In the genomic region with DNA sequence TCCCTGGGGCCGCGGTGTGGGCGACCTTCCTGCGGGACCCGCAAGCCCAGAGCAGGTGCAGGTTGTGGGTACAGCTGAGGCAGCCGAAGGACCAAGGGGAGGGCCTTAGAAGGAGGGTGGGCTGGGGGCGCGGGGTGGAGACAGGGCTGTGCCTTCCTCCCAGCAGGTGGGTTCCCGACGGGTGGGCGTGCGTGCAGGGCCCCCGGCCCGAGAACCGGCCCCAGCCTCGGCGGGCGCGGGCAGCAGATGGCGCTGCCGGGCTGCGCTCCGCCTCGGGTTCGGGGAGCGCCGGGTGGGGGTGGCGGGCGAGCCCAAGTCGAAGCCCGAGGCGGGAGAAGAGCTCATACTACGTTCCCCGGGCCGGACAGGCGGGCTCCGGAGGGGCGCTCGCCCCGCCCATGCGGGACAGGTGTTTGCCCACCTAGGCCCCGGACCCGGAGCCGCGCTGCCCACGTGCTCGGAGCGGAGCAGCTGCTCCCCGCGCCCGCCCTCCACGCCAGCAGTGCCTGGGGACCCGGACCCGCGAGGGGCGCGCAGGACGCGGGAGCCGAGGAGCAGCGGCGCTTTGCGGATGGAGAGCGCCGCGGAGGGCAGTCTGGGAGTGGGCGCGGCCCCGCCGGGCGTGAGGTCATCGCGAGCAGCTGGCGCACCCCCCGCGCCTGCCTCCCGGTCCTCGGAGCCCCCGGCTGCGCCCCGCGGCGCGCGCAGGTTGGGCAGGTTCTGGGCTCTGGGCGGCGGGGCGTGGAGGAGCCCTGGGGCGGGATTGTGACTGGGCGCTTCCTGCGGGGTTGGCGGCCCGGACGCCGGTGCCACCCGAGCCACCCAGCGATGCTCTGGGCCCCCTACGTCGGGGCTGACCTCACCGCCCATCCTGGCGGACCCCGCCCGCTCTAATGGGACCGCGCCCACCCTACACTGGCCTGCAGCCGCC, we compare ENCODE assay signal across 8 cellular contexts. TPM values are rescaled to one million over a fixed set of nuclear protein-coding genes. Genes with fewer than 3 reads are reported as not detected.
DNase-seq lines count a peak whose midpoint lies in the region; ATAC-seq and TF ChIP-seq lines count a peak whose summit lies in the region.

No MANE protein-coding gene starts in this region.

- H3K27me3 ChIP-seq in trophoblast cell (ENCODE audit: insufficient read depth, low read length), result peaks cover 41% of the 10 kb centered on the region

- peaks cover 6% of the 10 kb centered on the region for H3K27me3 Mint-ChIP-seq in glutamatergic neuron (ENCODE audit: unreplicated experiment)

- peaks cover 10% of the 10 kb centered on the region for H3K9me3 ChIP-seq in trophoblast cell (ENCODE audit: insufficient read depth, low read depth, low read length)

- H3K4me1 ChIP-seq in trophoblast cell (ENCODE audit: control insufficient read depth in 1 of 2, insufficient read depth in 2 of 2, low read length in 2 of 2), result peaks cover 6 to 12% of the 10 kb centered on the region in 2 experiments

- no peak overlapping the region for H3K4me3 ChIP-seq in trophoblast cell (ENCODE audit: low read depth, low read length)

- no peak overlapping the region for H3K14ac ChIP-seq in trophoblast cell (ENCODE audit: low read length)

- H3K36me3 Mint-ChIP-seq in glutamatergic neuron (ENCODE audit: unreplicated experiment), result peaks cover 4% of the 10 kb centered on the region

- H2BK5ac ChIP-seq in trophoblast cell (ENCODE audit: low read depth, low read length, poor library complexity), result no peak overlapping the region

- H3K79me1 ChIP-seq in trophoblast cell (ENCODE audit: low read length), result no peaks in the 10 kb centered on the region

- H2AK5ac ChIP-seq in trophoblast cell (ENCODE audit: low read length), result no peak overlapping the region

- peak overlapping the region; percentile 10 for H4K8ac ChIP-seq in trophoblast cell (ENCODE audit: low read depth, low read length)

- H3K4me1 Mint-ChIP-seq in glutamatergic neuron (ENCODE audit: low read depth, unreplicated experiment), result peaks cover 3% of the 10 kb centered on the region

- no peak overlapping the region for H3K23ac ChIP-seq in trophoblast cell (ENCODE audit: low read length)

- H3K18ac ChIP-seq in trophoblast cell (ENCODE audit: low read length), result no peak overlapping the region

- TF ChIP-seq CTCF in glutamatergic neuron (IDR thresholded peaks at IDR 0.05; ENCODE audit: partially characterized antibody, unreplicated experiment), result peak; percentile 40

- no peak overlapping the region for H4K91ac ChIP-seq in trophoblast cell (ENCODE audit: low read depth, low read length)

- no peak overlapping the region for H3K27ac ChIP-seq in trophoblast cell (ENCODE audit: low read depth, low read length)

- no peak overlapping the region for H3K4ac ChIP-seq in trophoblast cell (ENCODE audit: low read depth, low read length)

- H4K12ac ChIP-seq in trophoblast cell (ENCODE audit: low read depth, low read length), result no peak overlapping the region

- DNase-seq in SKM-1 treated with dmso at 0.1 percent for 144 hours (lab: John Stamatoyannopoulos, UW; ENCODE audit: unreplicated experiment) (peak; percentile 21), SKM-1 (lab: John Stamatoyannopoulos, UW; ENCODE audit: unreplicated experiment) (no peak), NCI-H226 (peak; percentile 46), glutamatergic neuron (peak; percentile 76), trophoblast cell (no peak), mesenteric fat pad (ENCODE audit: low spot score) (no peak)
- DNase-seq in activated T-cell treated with anti-CD3 and anti-CD28 coated beads, Interleukin-2, amount 50 U/mL, for 48 hours, result peak; percentile 60 to 71

- H3K79me2 ChIP-seq in trophoblast cell (ENCODE audit: control insufficient read depth, insufficient read depth, low read length, poor library complexity), result no peaks in the 10 kb centered on the region

- no peak overlapping the region for H2AFZ ChIP-seq in trophoblast cell (ENCODE audit: insufficient read depth, low read length, poor library complexity)

- WGBS in trophoblast cell (ENCODE audit: extremely low coverage, insufficient coverage, insufficient read length), result no CpG with 5 or more reads among the region's 106 CpGs

- no peak for ATAC-seq in HG03108 (IDR thresholded peaks at IDR 0.05; ENCODE audit: unreplicated experiment)

- no peak overlapping the region for H3K27ac Mint-ChIP-seq in glutamatergic neuron (ENCODE audit: unreplicated experiment)

- H3K4me2 ChIP-seq in trophoblast cell (ENCODE audit: low read length), result peak overlapping the region; percentile 77

- no peak overlapping the region for H2BK120ac ChIP-seq in trophoblast cell (ENCODE audit: insufficient read depth, low read length, poor library complexity)

- no peak overlapping the region for H3K4me3 Mint-ChIP-seq in glutamatergic neuron (ENCODE audit: unreplicated experiment)

- H2BK12ac ChIP-seq in trophoblast cell (ENCODE audit: low read length), result no peak overlapping the region

- peaks cover 1% of the 10 kb centered on the region for H3K9me3 Mint-ChIP-seq in glutamatergic neuron (ENCODE audit: unreplicated experiment)

- H3K36me3 ChIP-seq in trophoblast cell (ENCODE audit: control insufficient read depth in 1 of 2, insufficient read depth in 2 of 2, low read length in 2 of 2), result no peaks in the 10 kb centered on the region

- no peak overlapping the region for H3K9ac ChIP-seq in trophoblast cell (ENCODE audit: low read length)

RNA-seq across cellular contexts. Expression of a gene that starts 25.3 kb away (rescaled TPM):
- total RNA-seq in glutamatergic neuron (ENCODE audit: unreplicated experiment), result 123 TPM
- polyA plus RNA-seq in trophoblast cell (2013), result 29.7 and 31.2 TPM in 2 replicates
- 14.8 TPM for total RNA-seq in mesenteric fat pad

RNA-seq across cellular contexts. Expression of a gene that starts 38.3 kb away (rescaled TPM):
- total RNA-seq in glutamatergic neuron (ENCODE audit: unreplicated experiment) (not detected), mesenteric fat pad (not detected)
- not detected in 2 replicates for polyA plus RNA-seq in trophoblast cell (2013)

RNA-seq across cellular contexts. Expression of a gene that starts 51.3 kb away (rescaled TPM):
- total RNA-seq in glutamatergic neuron (ENCODE audit: unreplicated experiment), result not detected
- not detected in 2 replicates for polyA plus RNA-seq in trophoblast cell (2013)
- not detected for total RNA-seq in mesenteric fat pad

Comparison
In these comparisons a context has a peak if more than half of its experiments do, and no peak if none do; other contexts are left out.
1. DNase-seq: peak in SKM-1 treated with dmso at 0.1 percent for 144 hours (single experiment), NCI-H226 (single experiment), activated T-cell treated with anti-CD3 and anti-CD28 coated beads, Interleukin-2, amount 50 U/mL, for 48 hours (2 of 2) and glutamatergic neuron (single experiment); none in SKM-1 (single experiment), trophoblast cell (0 of 2) and mesenteric fat pad (single experiment).